11 cellular contexts compared by ENCODE assay signal in the genomic region with DNA sequence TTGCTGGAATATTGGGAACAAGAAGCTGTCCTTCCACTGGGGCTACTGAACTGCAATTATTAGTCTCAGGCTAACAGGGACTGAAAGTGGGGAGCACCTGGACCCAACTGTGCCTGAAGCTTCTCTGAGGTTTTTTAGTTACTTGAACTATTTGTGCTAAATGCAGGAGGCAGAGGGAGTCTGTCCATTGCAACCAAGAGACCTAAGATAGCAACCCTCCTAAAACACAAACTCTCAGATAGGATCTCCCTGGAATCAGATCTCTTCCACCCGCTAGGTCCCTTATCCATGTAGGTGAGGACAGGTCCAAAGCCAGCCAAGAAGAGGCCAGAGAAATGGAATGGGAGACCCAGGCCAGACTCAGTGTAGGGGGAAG. TPM values are rescaled to one million over a fixed set of nuclear protein-coding genes. Genes with fewer than 3 reads are reported as not detected.
A peak's percentile ranks its signal among the peaks of the same experiment; 100 is the strongest.
DNase-seq lines count a peak whose midpoint lies in the region; ATAC-seq and TF ChIP-seq lines count a peak whose summit lies in the region.
"Had no signal": no experiment of that assay in that cellular context is flagged by ENCODE, and none has a peak within 500 bp of the region (broad histone marks: within the 10 kb centered on the region; RNA-seq: fewer than 3 reads in every experiment).

No MANE protein-coding gene starts in this region.

- H3K27ac ChIP-seq in right atrium auricular region (peak overlapping the region; percentile 81 to 83), cingulate gyrus (ENCODE audit: low read depth, low read length) (peak overlapping the region; percentile 87)

- no peaks in the 10 kb centered on the region for H3K9me3 Mint-ChIP-seq in neural crest cell

- no peak for ATAC-seq in Right ventricle myocardium inferior
- no peak for ATAC-seq in GM18870 (IDR thresholded peaks at IDR 0.05; ENCODE audit: unreplicated experiment)

- TF ChIP-seq CTCF in right atrium auricular region (IDR thresholded peaks at IDR 0.05) (no peak), neural crest cell (conservative IDR thresholded peaks at IDR 0.05) (no peak)

- no peaks in the 10 kb centered on the region for H3K27me3 Mint-ChIP-seq in neural crest cell (ENCODE audit: low read depth)

- intact Hi-C loops in Right ventricle myocardium inferior (cut with DNase I), result loop anchor here (5.0 kb wide), 2 partner anchors 52 to 173 kb away; no protein-coding TSS in a partner anchor

- H3K4me1 ChIP-seq in right atrium auricular region, result peaks cover 0 to 99% of the 10 kb centered on the region in 2 donors

- peak overlapping the region; percentile 75 for H3K27ac Mint-ChIP-seq in neural crest cell (ENCODE audit: unreplicated experiment)

- no peak overlapping the region for H3K4me3 ChIP-seq in right atrium auricular region
- H3K4me3 ChIP-seq: ovary had no signal

- H3K36me3 ChIP-seq in right atrium auricular region, result no peaks in the 10 kb centered on the region
- H3K36me3 ChIP-seq: ovary had no signal

- H3K36me3 Mint-ChIP-seq in neural crest cell (ENCODE audit: low read depth), result no peaks in the 10 kb centered on the region

- H3K4me1 Mint-ChIP-seq in neural crest cell, result peaks cover 77% of the 10 kb centered on the region

- peak overlapping the region; percentile 35 for H3K4me3 Mint-ChIP-seq in neural crest cell

- no peaks in the 10 kb centered on the region for H3K9me3 ChIP-seq in right atrium auricular region
- H3K9me3 ChIP-seq: ovary had no signal

- DNase-seq in right atrium auricular region (ENCODE audit: low spot score) (no peak), Right ventricle myocardium inferior (ENCODE audit: missing footprints) (no peak), neural crest cell (ENCODE audit: low read depth, low spot score) (no peak), amniotic stem cell (lab: John Stamatoyannopoulos, UW) (no peak)
- no peak for DNase-seq in stimulated activated naive CD4-positive, alpha-beta T cell treated with Interleukin-2 at 50 U/mL for 16 hours (lab: John Stamatoyannopoulos, UW)
- DNase-seq in activated CD8-positive, alpha-beta memory T cell treated with anti-CD3 and anti-CD28 coated beads for 24 hours, result no peak
- DNase-seq: activated CD4-positive, alpha-beta T cell treated with anti-CD3 and anti-CD28 coated beads, Interleukin-2, amount 50 U/mL, for 4 hours; NCI-H1105 treated with DMSO at 0.1 percent for 48 hours had no signal

- no peaks in the 10 kb centered on the region for H3K27me3 ChIP-seq in right atrium auricular region
- H3K27me3 ChIP-seq: ovary had no signal

RNA-seq across cellular contexts. Expression of a gene that starts 58.1 kb away (rescaled TPM):
- total RNA-seq in right atrium auricular region, result 100 to 1,000 TPM in 1 of 2 donors, 10 to 100 TPM in 1; 62.9 to 104 TPM
- 134 TPM for total RNA-seq in Right ventricle myocardium inferior
- total RNA-seq in neural crest cell, result 143 and 144 TPM in 2 replicates
